In genomic region chr6:147970970-147971369, GRCh38 we compare ENCODE assay signal across 13 cellular contexts.
DNase-seq lines count a peak whose midpoint lies in the region; ATAC-seq, FAIRE-seq and TF ChIP-seq lines count a peak whose summit lies in the region.
"Had no signal": no experiment of that assay in that cellular context is flagged by ENCODE, and none has a peak within 500 bp of the region (broad histone marks: within the 10 kb centered on the region; RNA-seq: fewer than 3 reads in every experiment).

No MANE protein-coding gene starts in this region.

- CTCF ChIA-PET in A549 (lab: Yijun Ruan, JAX): interaction anchor here (1.2 kb wide), 1 partner anchor 464 kb away, joined by 3 read pairs; no protein-coding TSS in a partner anchor

- H3K9me3 ChIP-seq in A549: no peaks in the 10 kb centered on the region
- no peaks in the 10 kb centered on the region for H3K9me3 ChIP-seq in colonic mucosa

- H3K27ac ChIP-seq in A549 (no peak overlapping the region), colonic mucosa (no peak overlapping the region)

- intact Hi-C loops in colonic mucosa (cut with DNase I): loop anchor here (5.0 to 10.0 kb wide), 2 partner anchors 184 to 464 kb away; partner anchors contain the start of gene SAMD5

- DNase-seq in A549 (ENCODE audit: low read depth in 1 of 2, low spot score in 1 of 2): no peak
- DNase-seq in NCI-H748 treated with DMSO at 0.1 percent for 48 hours (lab: John Stamatoyannopoulos, UW): peak; percentile 54
- DNase-seq in colonic mucosa: no peak
- DNase-seq in AG20443 (ENCODE audit: low spot score): no peak
- DNase-seq in T-helper 1 cell: no peak
- DNase-seq in NCI-H1417 treated with DMSO at 0.1 percent for 48 hours (lab: John Stamatoyannopoulos, UW): no peak
- DNase-seq: activated CD4-positive, alpha-beta T cell treated with anti-CD3 and anti-CD28 coated beads, Interleukin-2, amount 50 U/mL, for 48 hours; activated naive CD8-positive, alpha-beta T cell treated with anti-CD3 and anti-CD28 coated beads, Interleukin-2, amount 10 ng/mL, durations not matched to agents 7 days and 5 days; CD4-positive, alpha-beta memory T cell; naive thymus-derived CD4-positive, alpha-beta T cell; NCI-H1092 treated with DMSO at 0.1 percent for 48 hours had no signal

- TF ChIP-seq POLR2A in A549 (IDR thresholded peaks at IDR 0.05; ENCODE audit: low read length): no peak

- POLR2A ChIA-PET in A549 (lab: Yijun Ruan, JAX): no interaction called here

- H3K4me3 ChIP-seq in A549: no peak overlapping the region
- no peak overlapping the region for H3K4me3 ChIP-seq in colonic mucosa

- no peaks in the 10 kb centered on the region for H3K27me3 ChIP-seq in colonic mucosa

- no peak for TF ChIP-seq EP300 in A549 (IDR thresholded peaks at IDR 0.05)

- 0 out of 5 replicates have a peak, but pooled peaks have one; percentile 17 to 23 for TF ChIP-seq RAD21 in A549 (conservative IDR thresholded peaks at IDR 0.05 in 1 of 2, IDR thresholded peaks at IDR 0.05 in 1 of 2)

- H3K9ac ChIP-seq in colonic mucosa (ENCODE audit: low read depth in 2 of 2, low read length in 2 of 2): no peak overlapping the region

- H3K4me1 ChIP-seq in A549 (peaks cover 10% of the 10 kb centered on the region), colonic mucosa (no peaks in the 10 kb centered on the region)

- no peaks in the 10 kb centered on the region for H3K36me3 ChIP-seq in colonic mucosa

- FAIRE-seq in A549 (lab: Jason Lieb, UNC): no peak

- WGBS in A549 (ENCODE audit: missing lambda C conversion rate): 58% methylated on average over 1 of the region's 1 CpG

- H3K4me2 ChIP-seq in A549: no peak overlapping the region

- no peak for ATAC-seq in A549
- peak; percentile 65 for ATAC-seq in GM19351 (IDR thresholded peaks at IDR 0.05; ENCODE audit: unreplicated experiment)
- no peak for ATAC-seq in HG02678 (IDR thresholded peaks at IDR 0.05; ENCODE audit: unreplicated experiment)
- ATAC-seq: naive thymus-derived CD4-positive, alpha-beta T cell had no signal

- TF ChIP-seq CTCF in A549 (IDR thresholded peaks at IDR 0.05) (no peak; the same call in 2 of the 3 replicates), colonic mucosa (IDR thresholded peaks at IDR 0.05) (peak; percentile 22)

TF ChIP-seq in A549, 52 proteins besides CTCF, POLR2A, EP300 and RAD21:
- TF ChIP-seq ZC3H11A (IDR thresholded peaks at IDR 0.05) (no peak), MYC (IDR thresholded peaks at IDR 0.05; ENCODE audit: borderline replicate concordance, low read length) (no peak), FOSB (CRISPR knock-in tag; IDR thresholded peaks at IDR 0.05) (no peak), MAFK (IDR thresholded peaks at IDR 0.05; ENCODE audit: partially characterized antibody) (no peak), RNF2 (IDR thresholded peaks at IDR 0.05; ENCODE audit: borderline replicate concordance, low read depth) (no peak), GATA3 (IDR thresholded peaks at IDR 0.05; ENCODE audit: borderline replicate concordance) (no peak), EHF (CRISPR knock-in tag; IDR thresholded peaks at IDR 0.05) (no peak), CBX8 (IDR thresholded peaks at IDR 0.05) (no peak), ZSCAN20 (CRISPR knock-in tag; IDR thresholded peaks at IDR 0.05) (no peak), HOXB13 (CRISPR knock-in tag; IDR thresholded peaks at IDR 0.05; ENCODE audit: low read depth) (no peak), ELK1 (IDR thresholded peaks at IDR 0.05; ENCODE audit: low read depth, low read length) (no peak), FOXS1 (CRISPR knock-in tag; IDR thresholded peaks at IDR 0.05) (no peak), JUN (IDR thresholded peaks at IDR 0.05) (no peak), NPAS2 (CRISPR knock-in tag; IDR thresholded peaks at IDR 0.05; ENCODE audit: borderline replicate concordance) (no peak), NR3C1 (IDR thresholded peaks at IDR 0.05) (no peak), CHD4 (IDR thresholded peaks at IDR 0.05; ENCODE audit: borderline replicate concordance) (no peak)
- TF ChIP-seq, protein P1, sequence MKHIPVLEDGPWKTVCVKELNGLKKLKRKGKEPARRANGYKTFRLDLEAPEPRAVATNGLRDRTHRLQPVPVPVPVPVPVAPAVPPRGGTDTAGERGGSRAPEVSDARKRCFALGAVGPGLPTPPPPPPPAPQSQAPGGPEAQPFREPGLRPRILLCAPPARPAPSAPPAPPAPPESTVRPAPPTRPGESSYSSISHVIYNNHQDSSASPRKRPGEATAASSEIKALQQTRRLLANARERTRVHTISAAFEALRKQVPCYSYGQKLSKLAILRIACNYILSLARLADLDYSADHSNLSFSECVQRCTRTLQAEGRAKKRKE (CRISPR knock-in tag; IDR thresholded peaks at IDR 0.05; ENCODE audit: low read depth): no peak
